ENCODE assay signal across 24 cellular contexts in the genomic region with DNA sequence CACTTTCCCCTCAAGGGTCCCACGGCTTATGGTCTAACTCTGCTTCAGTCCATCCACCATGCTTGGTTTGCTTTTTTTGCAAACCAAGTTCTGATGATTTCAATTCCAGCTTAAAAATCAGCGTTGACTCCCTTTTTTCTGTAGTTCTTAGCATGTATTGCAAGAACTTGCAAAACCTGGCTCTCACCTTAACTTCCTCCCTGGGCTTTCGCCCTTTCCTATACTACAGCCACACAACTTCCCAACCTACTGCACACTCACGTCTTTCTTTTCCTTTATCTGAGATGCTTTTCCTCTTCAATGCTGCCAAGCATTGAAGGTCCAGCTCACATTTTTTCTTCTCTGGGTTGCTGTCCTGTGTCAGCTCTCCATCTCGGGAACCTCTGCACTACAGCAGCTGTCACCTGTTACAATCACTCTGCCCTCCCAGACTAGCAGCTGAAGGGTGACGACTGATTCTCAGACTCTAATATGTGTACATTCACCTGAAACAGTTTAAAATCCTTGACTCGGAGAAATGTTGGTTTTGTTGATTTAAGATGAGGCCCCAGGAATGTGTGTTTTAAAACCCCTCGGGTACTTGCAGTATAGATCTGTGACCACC.
"Had no signal": no experiment of that assay in that cellular context is flagged by ENCODE, and none has a peak within 500 bp of the region (broad histone marks: within the 10 kb centered on the region; RNA-seq: fewer than 3 reads in every experiment).

No MANE protein-coding gene starts in this region.

- H3K27ac ChIP-seq: dorsolateral prefrontal cortex, hepatocyte, left ventricle myocardium inferior, lower lobe of right lung, right atrium auricular region, sigmoid colon, stomach, thoracic aorta, transverse colon had no signal

- FAIRE-seq: kidney, small intestine had no signal

- H3K4me1 ChIP-seq: left ventricle myocardium inferior, lower lobe of right lung, right atrium auricular region, sigmoid colon, stomach, transverse colon had no signal

- ATAC-seq: left cardiac atrium, lower lobe of right lung had no signal

- H3K27me3 ChIP-seq: dorsolateral prefrontal cortex, hepatocyte, right atrium auricular region, sigmoid colon, stomach, transverse colon had no signal

- H3K9me3 ChIP-seq: left ventricle myocardium inferior, lower lobe of right lung, right atrium auricular region, sigmoid colon, stomach, thoracic aorta, transverse colon had no signal

- H3K4me2 ChIP-seq: hepatocyte had no signal

- H2AFZ ChIP-seq: hepatocyte had no signal

- H3K36me3 ChIP-seq: left ventricle myocardium inferior, lower lobe of right lung, right atrium auricular region, sigmoid colon, stomach, thoracic aorta, transverse colon had no signal

- H3K4me3 ChIP-seq: dorsolateral prefrontal cortex, hepatocyte, left ventricle myocardium inferior, lower lobe of right lung, right atrium auricular region, sigmoid colon, stomach, thoracic aorta, transverse colon had no signal

- DNase-seq: cortex of kidney; dorsolateral prefrontal cortex; effector CD8-positive, alpha-beta T cell; foreskin melanocyte; head of caudate nucleus; kidney; left cardiac atrium; left ventricle myocardium inferior; lower lobe of right lung; mesenchymal stem cell; midbrain; naive B cell; nephron progenitor cell; posterior cingulate gyrus; sigmoid colon; small intestine; stimulated activated CD4-positive, alpha-beta T cell treated with anti-CD3 and anti-CD28 coated beads, Interleukin-12 subunit alpha, Interleukin-12 subunit beta, amount 100 ng/mL, for 4 hours; stimulated activated naive CD4-positive, alpha-beta T cell; stomach; substantia nigra; transverse colon had no signal

- H3K79me2 ChIP-seq: hepatocyte had no signal
